In the genomic region with DNA sequence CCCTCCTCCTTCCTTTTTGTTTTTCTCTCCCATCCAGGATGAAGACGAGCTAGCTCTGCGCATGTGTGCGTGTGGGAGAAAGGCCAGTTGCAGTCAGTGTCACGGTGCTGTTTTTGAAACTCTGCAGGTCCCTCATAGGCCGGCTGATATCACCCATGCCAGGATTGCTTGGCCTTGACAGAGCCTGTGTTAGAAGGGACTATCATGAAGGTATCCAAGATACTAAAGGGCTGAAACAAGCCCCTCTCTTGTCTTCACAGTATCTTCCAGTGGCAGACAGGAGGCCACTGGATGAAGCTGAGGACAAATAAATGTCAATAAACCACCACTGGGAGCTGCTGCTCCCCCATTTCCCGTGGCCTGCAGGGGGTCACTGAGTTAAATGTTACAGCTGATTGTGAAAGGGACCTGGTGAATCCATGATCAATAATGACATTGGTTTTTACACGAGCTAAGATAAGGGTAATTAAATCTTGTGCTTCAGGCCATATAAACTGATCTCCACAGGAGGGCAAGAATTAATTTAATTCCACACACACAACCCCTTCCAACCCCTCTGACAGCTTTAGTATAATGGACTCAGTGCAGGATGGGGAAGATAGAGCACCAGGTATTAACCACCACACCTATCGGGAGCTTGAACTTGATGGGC, we compare ENCODE assay signal across 9 cellular contexts.
DNase-seq lines count a peak whose midpoint lies in the region; ATAC-seq and TF ChIP-seq lines count a peak whose summit lies in the region.
"Had no signal": no experiment of that assay in that cellular context is flagged by ENCODE, and none has a peak within 500 bp of the region (broad histone marks: within the 10 kb centered on the region; RNA-seq: fewer than 3 reads in every experiment).

No MANE protein-coding gene starts in this region.

- no peak overlapping the region for H3K4me3 Mint-ChIP-seq in activated naive CD4-positive, alpha-beta T cell treated with anti-CD3 and anti-CD28 coated beads, Interleukin-2, amount 10 ng/mL, durations not matched to agents 7 days and 5 days
- H3K4me3 Mint-ChIP-seq: IgD-negative memory B cell had no signal

- H3K4me1 ChIP-seq in duodenal mucosa (ENCODE audit: control insufficient read depth in 1 of 2, insufficient read depth in 2 of 2, low read length in 2 of 2) (peaks cover 25 to 32% of the 10 kb centered on the region in 2 donors), muscle layer of colon (ENCODE audit: insufficient read depth, low read length) (peaks cover 76% of the 10 kb centered on the region), uterus (peaks cover 25 to 42% of the 10 kb centered on the region in 2 donors)

- TF ChIP-seq POLR2A in uterus (IDR thresholded peaks at IDR 0.05) = no peak

- CTCF ChIA-PET in activated naive CD4-positive, alpha-beta T cell treated with anti-CD3 and anti-CD28 coated beads, Interleukin-2, amount 10 ng/mL, durations not matched to agents 7 days and 5 days (lab: Charles Lee) = interaction anchor here (1.0 to 2.6 kb wide), 6 partner anchors 10 to 57 kb away, joined by 3 to 8 read pairs (median 3); no protein-coding TSS in a partner anchor

- H3K27ac Mint-ChIP-seq in activated naive CD4-positive, alpha-beta T cell treated with anti-CD3 and anti-CD28 coated beads, Interleukin-2, amount 10 ng/mL, durations not matched to agents 7 days and 5 days = peak overlapping the region; percentile 82
- H3K27ac Mint-ChIP-seq: IgD-negative memory B cell had no signal

- H3K9me3 ChIP-seq in duodenal mucosa (ENCODE audit: control insufficient read depth in 1 of 2, low read length in 2 of 2) = no peaks in the 10 kb centered on the region
- no peaks in the 10 kb centered on the region for H3K9me3 ChIP-seq in muscle layer of colon (ENCODE audit: low read length)
- H3K9me3 ChIP-seq in uterus = no peaks in the 10 kb centered on the region

- intact Hi-C loops in uterus (cut with DNase I; ENCODE audit: low total_unique reads) = no loop called here

- H3K9me3 Mint-ChIP-seq in activated naive CD4-positive, alpha-beta T cell treated with anti-CD3 and anti-CD28 coated beads, Interleukin-2, amount 10 ng/mL, durations not matched to agents 7 days and 5 days = no peaks in the 10 kb centered on the region
- H3K9me3 Mint-ChIP-seq: IgD-negative memory B cell had no signal

- no peak overlapping the region for H3K4me3 ChIP-seq in duodenal mucosa (ENCODE audit: low read depth in 1 of 2, low read length in 2 of 2)
- peak overlapping the region in 1 of 2 donors; percentile 19 for H3K4me3 ChIP-seq in muscle layer of colon (ENCODE audit: low read depth in 1 of 2, low read length in 2 of 2)
- H3K4me3 ChIP-seq in uterus = no peak overlapping the region

- H3K27me3 Mint-ChIP-seq in activated naive CD4-positive, alpha-beta T cell treated with anti-CD3 and anti-CD28 coated beads, Interleukin-2, amount 10 ng/mL, durations not matched to agents 7 days and 5 days = peaks cover 4% of the 10 kb centered on the region

- peak in 1 of 4 experiments; percentile 14 for TF ChIP-seq CTCF in uterus (IDR thresholded peaks at IDR 0.05)

- peaks cover 35% of the 10 kb centered on the region for H3K4me1 Mint-ChIP-seq in activated naive CD4-positive, alpha-beta T cell treated with anti-CD3 and anti-CD28 coated beads, Interleukin-2, amount 10 ng/mL, durations not matched to agents 7 days and 5 days

- ATAC-seq in HG03520 (IDR thresholded peaks at IDR 0.05; ENCODE audit: unreplicated experiment) (no peak), HG03469 (IDR thresholded peaks at IDR 0.05; ENCODE audit: unreplicated experiment) (no peak)

- H3K9ac ChIP-seq in duodenal mucosa (ENCODE audit: low read depth in 1 of 2, low read length in 2 of 2) (peak overlapping the region; percentile 20 to 30), muscle layer of colon (ENCODE audit: low read length) (peak overlapping the region; percentile 69)

- H3K36me3 Mint-ChIP-seq in activated naive CD4-positive, alpha-beta T cell treated with anti-CD3 and anti-CD28 coated beads, Interleukin-2, amount 10 ng/mL, durations not matched to agents 7 days and 5 days = no peaks in the 10 kb centered on the region
- H3K36me3 Mint-ChIP-seq: IgD-negative memory B cell had no signal

- H3K27ac ChIP-seq in duodenal mucosa (ENCODE audit: low read depth, low read length) (peak overlapping the region; percentile 60), muscle layer of colon (ENCODE audit: low read depth, low read length) (peak overlapping the region; percentile 83), uterus (peak overlapping the region; percentile 85 to 93)

- H3K36me3 ChIP-seq in duodenal mucosa (ENCODE audit: control insufficient read depth in 1 of 2, insufficient read depth in 2 of 2, low read length in 2 of 2) = no peaks in the 10 kb centered on the region
- no peaks in the 10 kb centered on the region for H3K36me3 ChIP-seq in muscle layer of colon (ENCODE audit: insufficient read depth, low read length)
- no peaks in the 10 kb centered on the region for H3K36me3 ChIP-seq in uterus

- no peak for DNase-seq in activated naive CD4-positive, alpha-beta T cell treated with anti-CD3 and anti-CD28 coated beads, Interleukin-2, amount 10 ng/mL, durations not matched to agents 7 days and 5 days
- DNase-seq in activated naive CD4-positive, alpha-beta T cell (lab: John Stamatoyannopoulos, UW) = no peak
- peak; percentile 78 to 84 for DNase-seq in uterus
- no peak for DNase-seq in DMS153 (lab: John Stamatoyannopoulos, UW)

- H3K27me3 ChIP-seq in duodenal mucosa (ENCODE audit: control insufficient read depth in 1 of 2, insufficient read depth in 2 of 2, low read length in 2 of 2) = no peaks in the 10 kb centered on the region
- H3K27me3 ChIP-seq in muscle layer of colon (ENCODE audit: control insufficient read depth in 1 of 2, insufficient read depth in 2 of 2, low read length in 2 of 2) = no peaks in the 10 kb centered on the region
- no peaks in the 10 kb centered on the region for H3K27me3 ChIP-seq in uterus

Comparison
In these comparisons a context has a peak if more than half of its experiments do, and no peak if none do; other contexts are left out.
1. DNase-seq: peak in uterus (2 of 2); none in activated naive CD4-positive, alpha-beta T cell treated with anti-CD3 and anti-CD28 coated beads, Interleukin-2, amount 10 ng/mL, durations not matched to agents 7 days and 5 days (single experiment), activated naive CD4-positive, alpha-beta T cell (0 of 4) and DMS153 (single experiment).
2. Peak in every context shown above with its lines, with median percentiles within 50 percentile points of each other: H3K27ac ChIP-seq.